ENCODE assay signal across 1 cellular context in the genomic region with DNA sequence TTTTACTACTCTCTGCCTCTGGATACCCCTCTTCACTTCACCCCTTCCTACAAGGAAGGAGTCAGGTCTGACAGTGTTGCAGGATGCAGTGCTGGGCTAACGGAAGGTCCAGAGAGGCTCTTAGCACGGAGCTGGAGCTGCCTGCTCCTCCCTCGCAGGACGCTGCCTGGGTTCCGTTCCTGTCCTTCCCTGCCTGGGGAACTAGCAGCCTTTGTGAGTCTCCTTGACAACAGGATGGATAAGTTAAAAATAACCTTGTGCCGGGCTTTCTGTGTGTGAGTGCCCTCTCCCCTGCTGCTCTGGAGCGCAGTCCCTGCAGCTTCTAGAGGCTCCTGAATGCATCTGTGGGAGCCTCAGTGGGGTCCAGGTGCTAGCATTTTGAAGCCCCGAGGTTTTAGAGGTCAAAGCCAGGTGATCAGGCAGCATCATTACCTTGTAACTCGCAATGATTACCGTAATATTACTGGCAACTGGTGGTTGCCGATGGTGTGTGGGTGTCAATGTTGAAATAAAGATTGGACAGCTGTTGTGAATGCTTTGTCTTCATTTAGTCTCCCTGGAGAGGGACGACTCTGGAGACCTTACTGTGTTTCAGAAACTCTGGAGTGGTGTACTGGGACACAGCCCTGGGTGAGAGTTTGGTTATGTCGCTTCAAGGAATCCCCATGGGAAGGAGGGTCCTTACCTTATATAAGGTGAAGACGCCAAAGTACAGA.
TF ChIP-seq lines count a peak whose summit lies in the region.

No MANE protein-coding gene starts in this region.

TF ChIP-seq in GM12878, 131 proteins besides CTCF, POLR2A, EP300 and RAD21:
- TF ChIP-seq ETV6 (conservative IDR thresholded peaks at IDR 0.05 in 1 of 2, IDR thresholded peaks at IDR 0.05 in 1 of 2; ENCODE audit: borderline replicate concordance in 1 of 2, low read depth in 1 of 2), result no peak
- TF ChIP-seq RB1 (IDR thresholded peaks at IDR 0.05; ENCODE audit: borderline replicate concordance), result no peak
- TF ChIP-seq TCF3 (IDR thresholded peaks at IDR 0.05; ENCODE audit: borderline replicate concordance, insufficient read depth, low read depth, low read length), result no peak
- no peak for TF ChIP-seq MTA3 (IDR thresholded peaks at IDR 0.05; ENCODE audit: borderline replicate concordance, low read length)
- TF ChIP-seq CEBPB (IDR thresholded peaks at IDR 0.05; ENCODE audit: borderline replicate concordance in 1 of 2, low read depth in 2 of 2, low read length in 2 of 2), result no peak
- TF ChIP-seq BACH1 (IDR thresholded peaks at IDR 0.05; ENCODE audit: borderline replicate concordance), result no peak
- no peak for TF ChIP-seq JUND (IDR thresholded peaks at IDR 0.05; ENCODE audit: low read depth, low read length)
- TF ChIP-seq, protein P1, sequence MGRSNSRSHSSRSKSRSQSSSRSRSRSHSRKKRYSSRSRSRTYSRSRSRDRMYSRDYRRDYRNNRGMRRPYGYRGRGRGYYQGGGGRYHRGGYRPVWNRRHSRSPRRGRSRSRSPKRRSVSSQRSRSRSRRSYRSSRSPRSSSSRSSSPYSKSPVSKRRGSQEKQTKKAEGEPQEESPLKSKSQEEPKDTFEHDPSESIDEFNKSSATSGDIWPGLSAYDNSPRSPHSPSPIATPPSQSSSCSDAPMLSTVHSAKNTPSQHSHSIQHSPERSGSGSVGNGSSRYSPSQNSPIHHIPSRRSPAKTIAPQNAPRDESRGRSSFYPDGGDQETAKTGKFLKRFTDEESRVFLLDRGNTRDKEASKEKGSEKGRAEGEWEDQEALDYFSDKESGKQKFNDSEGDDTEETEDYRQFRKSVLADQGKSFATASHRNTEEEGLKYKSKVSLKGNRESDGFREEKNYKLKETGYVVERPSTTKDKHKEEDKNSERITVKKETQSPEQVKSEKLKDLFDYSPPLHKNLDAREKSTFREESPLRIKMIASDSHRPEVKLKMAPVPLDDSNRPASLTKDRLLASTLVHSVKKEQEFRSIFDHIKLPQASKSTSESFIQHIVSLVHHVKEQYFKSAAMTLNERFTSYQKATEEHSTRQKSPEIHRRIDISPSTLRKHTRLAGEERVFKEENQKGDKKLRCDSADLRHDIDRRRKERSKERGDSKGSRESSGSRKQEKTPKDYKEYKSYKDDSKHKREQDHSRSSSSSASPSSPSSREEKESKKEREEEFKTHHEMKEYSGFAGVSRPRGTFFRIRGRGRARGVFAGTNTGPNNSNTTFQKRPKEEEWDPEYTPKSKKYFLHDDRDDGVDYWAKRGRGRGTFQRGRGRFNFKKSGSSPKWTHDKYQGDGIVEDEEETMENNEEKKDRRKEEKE (IDR thresholded peaks at IDR 0.05), result no peak
- no peak for TF ChIP-seq SMC3 (IDR thresholded peaks at IDR 0.05; ENCODE audit: borderline replicate concordance, low read length)
- TF ChIP-seq MXI1 (IDR thresholded peaks at IDR 0.05; ENCODE audit: low read depth, low read length), result no peak
- TF ChIP-seq CREM (IDR thresholded peaks at IDR 0.05; ENCODE audit: low read depth), result no peak
- no peak for TF ChIP-seq ZBED1 (IDR thresholded peaks at IDR 0.05; ENCODE audit: borderline replicate concordance)
- no peak for TF ChIP-seq MEF2A (IDR thresholded peaks at IDR 0.05; ENCODE audit: insufficient read depth, low read depth, low read length)
- TF ChIP-seq ZSCAN29 (IDR thresholded peaks at IDR 0.05), result no peak
- TF ChIP-seq, protein P2, sequence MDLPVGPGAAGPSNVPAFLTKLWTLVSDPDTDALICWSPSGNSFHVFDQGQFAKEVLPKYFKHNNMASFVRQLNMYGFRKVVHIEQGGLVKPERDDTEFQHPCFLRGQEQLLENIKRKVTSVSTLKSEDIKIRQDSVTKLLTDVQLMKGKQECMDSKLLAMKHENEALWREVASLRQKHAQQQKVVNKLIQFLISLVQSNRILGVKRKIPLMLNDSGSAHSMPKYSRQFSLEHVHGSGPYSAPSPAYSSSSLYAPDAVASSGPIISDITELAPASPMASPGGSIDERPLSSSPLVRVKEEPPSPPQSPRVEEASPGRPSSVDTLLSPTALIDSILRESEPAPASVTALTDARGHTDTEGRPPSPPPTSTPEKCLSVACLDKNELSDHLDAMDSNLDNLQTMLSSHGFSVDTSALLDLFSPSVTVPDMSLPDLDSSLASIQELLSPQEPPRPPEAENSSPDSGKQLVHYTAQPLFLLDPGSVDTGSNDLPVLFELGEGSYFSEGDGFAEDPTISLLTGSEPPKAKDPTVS (IDR thresholded peaks at IDR 0.05; ENCODE audit: low read depth, low read length), result no peak
- no peak for TF ChIP-seq CHD1 (IDR thresholded peaks at IDR 0.05; ENCODE audit: low read depth, low read length)
- no peak for TF ChIP-seq BMI1 (IDR thresholded peaks at IDR 0.05; ENCODE audit: borderline replicate concordance)
- no peak for TF ChIP-seq EED (IDR thresholded peaks at IDR 0.05; ENCODE audit: low read depth)
